1 cellular context compared by ENCODE assay signal in genomic region chr6:142304241-142304640, GRCh38.
TF ChIP-seq lines count a peak whose summit lies in the region.

No MANE protein-coding gene starts in this region.

TF ChIP-seq in IMR-90, 13 proteins besides CTCF, POLR2A, EP300 and RAD21:
- TF ChIP-seq CEBPB (IDR thresholded peaks at IDR 0.05; ENCODE audit: low read depth, low read length) (no peak), RCOR1 (IDR thresholded peaks at IDR 0.05; ENCODE audit: insufficient replicate concordance, low read length) (no peak), NFE2L2 (IDR thresholded peaks at IDR 0.05; ENCODE audit: low read depth, low read length) (no peak), MAFK (IDR thresholded peaks at IDR 0.05; ENCODE audit: low read depth, low read length) (no peak), FOS (IDR thresholded peaks at IDR 0.05; ENCODE audit: low read depth, low read length) (no peak), SMC3 (IDR thresholded peaks at IDR 0.05; ENCODE audit: low read depth, low read length) (no peak), CHD1 (IDR thresholded peaks at IDR 0.05; ENCODE audit: low read depth, low read length) (no peak), RFX5 (IDR thresholded peaks at IDR 0.05; ENCODE audit: low read depth, low read length) (no peak)
- TF ChIP-seq, protein P1, sequence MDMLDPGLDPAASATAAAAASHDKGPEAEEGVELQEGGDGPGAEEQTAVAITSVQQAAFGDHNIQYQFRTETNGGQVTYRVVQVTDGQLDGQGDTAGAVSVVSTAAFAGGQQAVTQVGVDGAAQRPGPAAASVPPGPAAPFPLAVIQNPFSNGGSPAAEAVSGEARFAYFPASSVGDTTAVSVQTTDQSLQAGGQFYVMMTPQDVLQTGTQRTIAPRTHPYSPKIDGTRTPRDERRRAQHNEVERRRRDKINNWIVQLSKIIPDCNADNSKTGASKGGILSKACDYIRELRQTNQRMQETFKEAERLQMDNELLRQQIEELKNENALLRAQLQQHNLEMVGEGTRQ (IDR thresholded peaks at IDR 0.05; ENCODE audit: low read depth, low read length), result no peak
TF ChIP-seq in IMR-90: peak in this region for 0.
